In genomic region chr5:35073168-35073567, GRCh38 we compare ENCODE assay signal across 24 cellular contexts. TPM values are rescaled to one million over a fixed set of nuclear protein-coding genes. Genes with fewer than 3 reads are reported as not detected.
DNase-seq lines count a peak whose midpoint lies in the region; ATAC-seq and TF ChIP-seq lines count a peak whose summit lies in the region.
"Had no signal": no experiment of that assay in that cellular context is flagged by ENCODE, and none has a peak within 500 bp of the region (broad histone marks: within the 10 kb centered on the region; RNA-seq: fewer than 3 reads in every experiment).

No MANE protein-coding gene starts in this region.

- H3K4me3 Mint-ChIP-seq in nephron (no peak overlapping the region), mesothelial cell of epicardium (no peak overlapping the region)
- H3K4me3 Mint-ChIP-seq: CD14-positive monocyte; CD4-positive, alpha-beta T cell; CD8-positive, alpha-beta memory T cell had no signal

- H3K9me3 ChIP-seq in HEK293 (ENCODE audit: control insufficient read depth, insufficient read depth, low read depth, low read length) = no peaks in the 10 kb centered on the region
- H3K9me3 ChIP-seq: A549, BE2C had no signal

- H3K36me3 Mint-ChIP-seq in nephron (ENCODE audit: low read depth) = peaks cover 18% of the 10 kb centered on the region
- no peaks in the 10 kb centered on the region for H3K36me3 Mint-ChIP-seq in mesothelial cell of epicardium

- DNase-seq in NCI-H446 treated with DMSO at 0.1 percent for 48 hours (lab: John Stamatoyannopoulos, UW) = peak; percentile 44
- no peak for DNase-seq in mesothelial cell of epicardium (ENCODE audit: low spot score in 2 of 2, unreplicated experiment in 2 of 2)
- DNase-seq: 8988T; ACHN; AML-193; BE2C; CD4-positive, alpha-beta T cell; CD8-positive, alpha-beta memory T cell; DMS 273 treated with DMSO at 0.1 percent for 48 hours; DMS79; EL; GDM1; GM23248; H7; HCEC 1CT had no signal

- H3K27me3 Mint-ChIP-seq in nephron (ENCODE audit: low read depth) (no peaks in the 10 kb centered on the region), mesothelial cell of epicardium (ENCODE audit: low read depth) (no peaks in the 10 kb centered on the region)

- no peak for ATAC-seq in GM21360 (IDR thresholded peaks at IDR 0.05; ENCODE audit: unreplicated experiment)
- ATAC-seq in esophagus mucosa = no peak
- ATAC-seq: A549, GM12878 had no signal

- POLR2A ChIA-PET in HEK293 (lab: Yijun Ruan, JAX) = no interaction called here

- H3K36me3 ChIP-seq in HEK293 (ENCODE audit: control insufficient read depth in 2 of 2, insufficient read depth in 1 of 2, low read length in 2 of 2) = no peaks in the 10 kb centered on the region
- H3K36me3 ChIP-seq: BE2C; BLaER1 treated with 17β-estradiol and CSF1 and Interleukin-3, amounts not matched to agents 10 nM and 100 nM had no signal

- H3K4me1 Mint-ChIP-seq in nephron = peaks cover 8% of the 10 kb centered on the region
- no peaks in the 10 kb centered on the region for H3K4me1 Mint-ChIP-seq in mesothelial cell of epicardium
- H3K4me1 Mint-ChIP-seq: CD14-positive monocyte; CD8-positive, alpha-beta memory T cell had no signal

- H3K4me1 ChIP-seq in HEK293 (ENCODE audit: control insufficient read depth, insufficient read depth, low read length) = no peaks in the 10 kb centered on the region
- H3K4me1 ChIP-seq: A549; BE2C; BLaER1 treated with 17β-estradiol and CSF1 and Interleukin-3, amounts not matched to agents 10 nM and 100 nM had no signal

- H3K27ac Mint-ChIP-seq in nephron (peak overlapping the region in 2 of 3 experiments; percentile 7 to 64), mesothelial cell of epicardium (no peak overlapping the region)
- H3K27ac Mint-ChIP-seq: CD14-positive monocyte; CD4-positive, alpha-beta T cell; CD8-positive, alpha-beta memory T cell had no signal

- no peak overlapping the region for H3K27ac ChIP-seq in HEK293 (ENCODE audit: extremely low read depth, low read depth, low read length)
- H3K27ac ChIP-seq: A549; BLaER1 treated with 17β-estradiol and CSF1 and Interleukin-3, amounts not matched to agents 10 nM and 100 nM; GM23248 had no signal

- H3K9me3 Mint-ChIP-seq in nephron (peaks cover 23% of the 10 kb centered on the region), mesothelial cell of epicardium (peaks cover 18% of the 10 kb centered on the region)

- TF ChIP-seq CTCF in HEK293 (tag by site-specific recombination; IDR thresholded peaks at IDR 0.05) (no peak), nephron (IDR thresholded peaks at IDR 0.05; ENCODE audit: unreplicated experiment in 3 of 3) (no peak), mesothelial cell of epicardium (IDR thresholded peaks at IDR 0.05; ENCODE audit: unreplicated experiment) (no peak)

- CTCF ChIA-PET in HEK293 (lab: Yijun Ruan, JAX) = interaction anchor here (0.6 kb wide), 1 partner anchor 117 kb away, joined by 3 read pairs; no protein-coding TSS in a partner anchor

- no peak overlapping the region for H3K4me3 ChIP-seq in HEK293 (ENCODE audit: low read depth, low read length)
- H3K4me3 ChIP-seq: A549; BLaER1 treated with 17β-estradiol and CSF1 and Interleukin-3, amounts not matched to agents 10 nM and 100 nM; GM12878; GM23248 had no signal

TF ChIP-seq in HEK293, 187 proteins besides CTCF, POLR2A, EP300 and RAD21:
- TF ChIP-seq ZEB2 (tag by site-specific recombination; IDR thresholded peaks at IDR 0.05) (no peak), SCRT2 (tag by site-specific recombination; IDR thresholded peaks at IDR 0.05) (0 out of 2 replicates have a peak, but pooled peaks have one; percentile 13)

RNA-seq across cellular contexts. Expression of gene AGXT2, which starts 25.4 kb away (rescaled TPM):
- total RNA-seq in mesothelial cell of epicardium (not detected in 3 replicates), esophagus mucosa (not detected)
- total RNA-seq: CD4-positive, alpha-beta T cell; CD8-positive, alpha-beta memory T cell; GM12878; GM23248; H1; H7 had no signal
